Comparison of ENCODE assay signal across 16 cellular contexts in genomic region chr13:114167445-114167844, GRCh38. TPM values are rescaled to one million over a fixed set of nuclear protein-coding genes. Genes with fewer than 3 reads are reported as not detected.
DNase-seq lines count a peak whose midpoint lies in the region; ATAC-seq and TF ChIP-seq lines count a peak whose summit lies in the region.
"Had no signal": no experiment of that assay in that cellular context is flagged by ENCODE, and none has a peak within 500 bp of the region (broad histone marks: within the 10 kb centered on the region; RNA-seq: fewer than 3 reads in every experiment).

No MANE protein-coding gene starts in this region.

- peaks cover 32% of the 10 kb centered on the region for H3K4me1 Mint-ChIP-seq in brain

- H3K27ac Mint-ChIP-seq in brain = peak overlapping the region in 4 of 5 experiments; percentile 34 to 93 (median 76)
- H3K27ac Mint-ChIP-seq: T-helper 1 cell treated with Interleukin-12 subunit alpha and Interleukin-12 subunit beta and Interleukin-4 antibody, amounts not matched to agents 30 μg/mL and 1 μg/mL, for 36 hours had no signal

- no peak for TF ChIP-seq CTCF in brain (conservative IDR thresholded peaks at IDR 0.05)

- peaks cover 4 to 14% (median 11%) of the 10 kb centered on the region in 5 experiments for H3K9me3 Mint-ChIP-seq in brain

- DNase-seq in EH (ENCODE audit: low read depth) (peak; percentile 54), MV-4-11 (lab: John Stamatoyannopoulos, UW) (peak; percentile 88), pons (ENCODE audit: low spot score) (peak; percentile 54), MG63 (no peak), iPS-NIHi7 (ENCODE audit: extremely low spot score) (no peak)
- DNase-seq: activated CD4-positive, alpha-beta T cell treated with anti-CD3 and anti-CD28 coated beads, Interleukin-2, amount 50 U/mL, for 48 hours; Calu3; NCI-H1092 treated with DMSO at 0.1 percent for 48 hours; Peyer's patch had no signal

- no peaks in the 10 kb centered on the region for H3K36me3 ChIP-seq in MG63
- H3K36me3 ChIP-seq: neutrophil, Peyer's patch had no signal

- no peaks in the 10 kb centered on the region for H3K27me3 ChIP-seq in MG63
- H3K27me3 ChIP-seq: Peyer's patch had no signal

- H3K36me3 Mint-ChIP-seq in brain = no peaks in the 10 kb centered on the region

- peak overlapping the region in 1 of 5 experiments; percentile 22 for H3K4me3 Mint-ChIP-seq in brain
- H3K4me3 Mint-ChIP-seq: T-helper 1 cell treated with Interleukin-12 subunit alpha and Interleukin-12 subunit beta and Interleukin-4 antibody, amounts not matched to agents 30 μg/mL and 1 μg/mL, for 36 hours had no signal

- no peak overlapping the region for H3K4me3 ChIP-seq in MG63
- H3K4me3 ChIP-seq: Peyer's patch had no signal

- ATAC-seq in HG03432 (IDR thresholded peaks at IDR 0.05; ENCODE audit: unreplicated experiment) (no peak), GM18907 (IDR thresholded peaks at IDR 0.05; ENCODE audit: unreplicated experiment) (no peak)

- peaks cover 2% of the 10 kb centered on the region; the same call in 1 of the 2 replicates for H3K9me3 ChIP-seq in MG63
- H3K9me3 ChIP-seq: neutrophil, Peyer's patch had no signal

- H3K27me3 Mint-ChIP-seq in brain = peaks cover 7% of the 10 kb centered on the region

RNA-seq across cellular contexts. Expression of gene CFAP97D2, which starts 11.6 kb away (rescaled TPM):
- 0.92 TPM for polyA plus RNA-seq in brain (ENCODE audit: insufficient read depth, low read depth, low replicate concordance)
- not detected in 2 replicates for total RNA-seq in MG63 (2014; rRNA removed; shearing (Covaris generic); ENCODE audit: low replicate concordance)
- total RNA-seq: Calu3, Peyer's patch, skeletal muscle tissue, subcutaneous adipose tissue had no signal

RNA-seq across cellular contexts. Expression of gene RASA3, which starts 35.0 kb away (rescaled TPM):
- polyA plus RNA-seq in brain (ENCODE audit: insufficient read depth, low read depth, low replicate concordance) = 12.4 TPM
- 18.8 and 21.7 TPM in 2 replicates for total RNA-seq in MG63 (2014; rRNA removed; shearing (Covaris generic); ENCODE audit: low replicate concordance)

Comparison
In these comparisons a context has a peak if more than half of its experiments do, and no peak if none do; other contexts are left out.
1. DNase-seq: peak in EH (single experiment), MV-4-11 (single experiment) and pons (single experiment); none in MG63 (single experiment) and iPS-NIHi7 (single experiment).